In the genomic region with DNA sequence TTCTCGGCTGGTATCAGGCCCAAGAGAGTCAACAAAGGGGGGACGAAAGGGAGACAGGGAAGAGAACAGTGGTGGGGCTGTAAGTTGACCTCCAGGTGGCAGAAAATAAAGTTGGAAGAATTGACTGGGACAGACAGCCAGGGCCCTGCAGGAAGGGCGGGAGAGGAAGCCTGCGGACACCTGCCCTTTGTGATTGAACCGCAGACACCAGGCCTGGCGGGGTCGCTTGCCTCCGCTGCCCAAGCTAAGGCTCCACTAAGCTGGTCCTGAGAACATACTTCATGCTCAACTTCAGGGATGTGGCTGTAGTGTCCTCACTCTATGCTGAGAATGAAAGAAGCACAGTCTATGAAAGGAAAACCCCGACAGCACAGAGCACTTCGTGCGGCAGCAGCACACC, we compare ENCODE assay signal across 35 cellular contexts.
"Had no signal": no experiment of that assay in that cellular context is flagged by ENCODE, and none has a peak within 500 bp of the region (broad histone marks: within the 10 kb centered on the region; RNA-seq: fewer than 3 reads in every experiment).

No MANE protein-coding gene starts in this region.

- H3K36me3 ChIP-seq: breast epithelium had no signal

- H3K79me2 ChIP-seq: parathyroid adenoma had no signal

- H3K4me3 Mint-ChIP-seq: activated CD4-positive, alpha-beta memory T cell treated with anti-CD3 and anti-CD28 coated beads for 36 hours; activated CD4-positive, alpha-beta T cell treated with anti-CD3 and anti-CD28 coated beads, Interleukin-2, amount 10 ng/mL, durations not matched to agents 24 days and 14 days; activated naive CD8-positive, alpha-beta T cell treated with anti-CD3 and anti-CD28 coated beads, Interleukin-2, amount 10 ng/mL, durations not matched to agents 7 days and 5 days; activated T-cell treated with anti-CD3 and anti-CD28 coated beads, Interleukin-2, amount 50 U/mL, for 72 hours; central memory CD8-positive, alpha-beta T cell; mesothelial cell of epicardium; naive B cell; stimulated activated effector memory CD8-positive, alpha-beta T cell treated with anti-CD3 and anti-CD28 coated beads, Interleukin-12 subunit alpha, Interleukin-12 subunit beta, amount 100 ng/mL, for 72 hours; stimulated activated naive CD8-positive, alpha-beta T cell treated with anti-CD3 and anti-CD28 coated beads, Interleukin-15, amount 100 ng/mL, for 72 hours; T-helper 1 cell treated with Interleukin-12 subunit alpha and Interleukin-12 subunit beta and Interleukin-4 antibody, amounts not matched to agents 30 μg/mL and 1 μg/mL, for 36 hours had no signal

- H3K4me3 ChIP-seq: breast epithelium, gastrocnemius medialis, psoas muscle, sigmoid colon, upper lobe of right lung had no signal

- ATAC-seq: activated T-cell treated with anti-CD3 and anti-CD28 coated beads, Interleukin-2, amount 50 U/mL, for 72 hours; gastrocnemius medialis; left cardiac atrium; left ventricle myocardium superior; psoas muscle; stimulated activated effector memory CD8-positive, alpha-beta T cell treated with anti-CD3 and anti-CD28 coated beads, Interleukin-12 subunit alpha, Interleukin-12 subunit beta, amount 100 ng/mL, for 72 hours; stimulated activated naive CD8-positive, alpha-beta T cell treated with anti-CD3 and anti-CD28 coated beads, Interleukin-15, amount 100 ng/mL, for 72 hours; upper lobe of right lung had no signal

- H3K27me3 ChIP-seq: breast epithelium, gastrocnemius medialis, sigmoid colon, upper lobe of right lung had no signal

- H2AFZ ChIP-seq: parathyroid adenoma had no signal

- H3K4me1 ChIP-seq: breast epithelium, gastrocnemius medialis, psoas muscle, sigmoid colon, upper lobe of right lung had no signal

- H3K27me3 Mint-ChIP-seq: activated CD4-positive, alpha-beta memory T cell treated with anti-CD3 and anti-CD28 coated beads for 36 hours; activated CD4-positive, alpha-beta T cell treated with anti-CD3 and anti-CD28 coated beads, Interleukin-2, amount 10 ng/mL, durations not matched to agents 24 days and 14 days; activated naive CD8-positive, alpha-beta T cell treated with anti-CD3 and anti-CD28 coated beads, Interleukin-2, amount 10 ng/mL, durations not matched to agents 7 days and 5 days; central memory CD8-positive, alpha-beta T cell; naive B cell; stimulated activated naive CD8-positive, alpha-beta T cell treated with anti-CD3 and anti-CD28 coated beads, Interleukin-15, amount 100 ng/mL, for 72 hours had no signal

- H3K4me1 Mint-ChIP-seq: activated CD4-positive, alpha-beta T cell treated with anti-CD3 and anti-CD28 coated beads, Interleukin-2, amount 10 ng/mL, durations not matched to agents 24 days and 14 days; activated naive CD8-positive, alpha-beta T cell treated with anti-CD3 and anti-CD28 coated beads, Interleukin-2, amount 10 ng/mL, durations not matched to agents 7 days and 5 days; central memory CD8-positive, alpha-beta T cell; mesothelial cell of epicardium; stimulated activated effector memory CD8-positive, alpha-beta T cell treated with anti-CD3 and anti-CD28 coated beads, Interleukin-12 subunit alpha, Interleukin-12 subunit beta, amount 100 ng/mL, for 72 hours; stimulated activated naive CD8-positive, alpha-beta T cell treated with anti-CD3 and anti-CD28 coated beads, Interleukin-15, amount 100 ng/mL, for 72 hours had no signal

- H3K9ac ChIP-seq: parathyroid adenoma had no signal

- H3K9me3 Mint-ChIP-seq: activated CD4-positive, alpha-beta memory T cell treated with anti-CD3 and anti-CD28 coated beads for 36 hours; activated CD4-positive, alpha-beta T cell treated with anti-CD3 and anti-CD28 coated beads, Interleukin-2, amount 10 ng/mL, durations not matched to agents 24 days and 14 days; activated naive CD8-positive, alpha-beta T cell treated with anti-CD3 and anti-CD28 coated beads, Interleukin-2, amount 10 ng/mL, durations not matched to agents 7 days and 5 days; activated T-cell treated with anti-CD3 and anti-CD28 coated beads, Interleukin-2, amount 50 U/mL, for 72 hours; central memory CD8-positive, alpha-beta T cell; mesothelial cell of epicardium; naive B cell; stimulated activated effector memory CD8-positive, alpha-beta T cell treated with anti-CD3 and anti-CD28 coated beads, Interleukin-12 subunit alpha, Interleukin-12 subunit beta, amount 100 ng/mL, for 72 hours; stimulated activated naive CD8-positive, alpha-beta T cell treated with anti-CD3 and anti-CD28 coated beads, Interleukin-15, amount 100 ng/mL, for 72 hours; T-helper 1 cell treated with Interleukin-12 subunit alpha and Interleukin-12 subunit beta and Interleukin-4 antibody, amounts not matched to agents 30 μg/mL and 1 μg/mL, for 36 hours had no signal

- H3K27ac Mint-ChIP-seq: activated CD4-positive, alpha-beta memory T cell treated with anti-CD3 and anti-CD28 coated beads for 36 hours; activated CD4-positive, alpha-beta T cell treated with anti-CD3 and anti-CD28 coated beads, Interleukin-2, amount 10 ng/mL, durations not matched to agents 24 days and 14 days; activated naive CD8-positive, alpha-beta T cell treated with anti-CD3 and anti-CD28 coated beads, Interleukin-2, amount 10 ng/mL, durations not matched to agents 7 days and 5 days; activated T-cell treated with anti-CD3 and anti-CD28 coated beads, Interleukin-2, amount 50 U/mL, for 72 hours; mesothelial cell of epicardium; stimulated activated effector memory CD8-positive, alpha-beta T cell treated with anti-CD3 and anti-CD28 coated beads, Interleukin-12 subunit alpha, Interleukin-12 subunit beta, amount 100 ng/mL, for 72 hours; stimulated activated naive CD8-positive, alpha-beta T cell treated with anti-CD3 and anti-CD28 coated beads, Interleukin-15, amount 100 ng/mL, for 72 hours; T-helper 1 cell treated with Interleukin-12 subunit alpha and Interleukin-12 subunit beta and Interleukin-4 antibody, amounts not matched to agents 30 μg/mL and 1 μg/mL, for 36 hours had no signal

- FAIRE-seq: endometrium, keratinocyte, small intestine had no signal

- DNase-seq: activated CD4-positive, alpha-beta memory T cell treated with anti-CD3 and anti-CD28 coated beads for 36 hours; activated CD4-positive, alpha-beta T cell treated with anti-CD3 and anti-CD28 coated beads, Interleukin-2, amount 10 ng/mL, durations not matched to agents 24 days and 14 days; activated CD4-positive, CD25-positive, alpha-beta regulatory T cell treated with anti-CD3 and anti-CD28 coated beads, Interleukin-2, amount 50 U/mL, for 72 hours; activated effector memory CD4-positive, alpha-beta T cell treated with Interleukin-2 at 50 U/mL for 16 hours; activated naive CD4-positive, alpha-beta T cell treated with Interleukin-2 at 50 U/mL for 16 hours; activated naive CD8-positive, alpha-beta T cell treated with anti-CD3 and anti-CD28 coated beads, Interleukin-2, amount 10 ng/mL, durations not matched to agents 7 days and 5 days; activated T-cell treated with anti-CD3 and anti-CD28 coated beads for 4 hours; activated T-cell treated with anti-CD3 and anti-CD28 coated beads, Interleukin-2, amount 50 U/mL, for 72 hours; amniotic stem cell; dermis blood vessel endothelial cell; effector CD4-positive, alpha-beta T cell; gastrocnemius medialis; glutamatergic neuron; left cardiac atrium; left ventricle myocardium superior; naive B cell; occipital lobe; psoas muscle; sigmoid colon; small intestine; stimulated activated CD4-positive, alpha-beta T cell treated with anti-CD3 and anti-CD28 coated beads, Interleukin-4, amount 100 ng/mL, for 24 hours; stimulated activated naive CD8-positive, alpha-beta T cell treated with anti-CD3 and anti-CD28 coated beads, Interleukin-15, amount 100 ng/mL, for 72 hours; substantia nigra; SW 1271; T1000; upper lobe of right lung; WERI-Rb-1 had no signal

- H3K9me3 ChIP-seq: breast epithelium, gastrocnemius medialis, psoas muscle, sigmoid colon, upper lobe of right lung had no signal

- H3K27ac ChIP-seq: breast epithelium, gastrocnemius medialis, parathyroid adenoma, psoas muscle, sigmoid colon, upper lobe of right lung, WERI-Rb-1 had no signal
